ENCODE assay signal across 10 cellular contexts in the genomic region with DNA sequence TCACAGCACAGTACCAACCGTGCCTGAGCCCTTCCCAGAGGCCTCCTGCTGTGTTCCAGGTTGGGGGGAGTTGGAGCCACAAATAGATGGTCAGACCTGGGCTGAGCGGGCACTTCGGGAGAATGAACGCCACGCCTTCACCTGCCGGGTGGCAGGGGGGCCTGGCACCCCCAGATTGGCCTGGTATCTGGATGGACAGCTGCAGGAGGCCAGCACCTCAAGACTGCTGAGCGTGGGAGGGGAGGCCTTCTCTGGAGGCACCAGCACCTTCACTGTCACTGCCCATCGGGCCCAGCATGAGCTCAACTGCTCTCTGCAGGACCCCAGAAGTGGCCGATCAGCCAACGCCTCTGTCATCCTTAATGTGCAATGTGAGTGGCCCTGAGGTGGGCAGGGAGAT. TPM values are rescaled to one million over a fixed set of nuclear protein-coding genes. Genes with fewer than 3 reads are reported as not detected.
DNase-seq lines count a peak whose midpoint lies in the region; ATAC-seq and TF ChIP-seq lines count a peak whose summit lies in the region.
"Had no signal": no experiment of that assay in that cellular context is flagged by ENCODE, and none has a peak within 500 bp of the region (broad histone marks: within the 10 kb centered on the region; RNA-seq: fewer than 3 reads in every experiment).

No MANE protein-coding gene starts in this region.

- H3K4me3 Mint-ChIP-seq in Caco-2 (ENCODE audit: unreplicated experiment) (peak overlapping the region; percentile 98), osteocyte (ENCODE audit: unreplicated experiment) (peak overlapping the region; percentile 90)

- H3K36me3 Mint-ChIP-seq in Caco-2 (ENCODE audit: insufficient read depth, unreplicated experiment) (peaks cover 21% of the 10 kb centered on the region), osteocyte (ENCODE audit: unreplicated experiment) (peaks cover 3% of the 10 kb centered on the region)

- DNase-seq in Caco-2 (no peak), RWPE2 (ENCODE audit: low spot score) (no peak), epithelial cell of esophagus (ENCODE audit: low read depth) (no peak), osteocyte (ENCODE audit: extremely low spot score, unreplicated experiment) (no peak), NCI-H526 treated with DMSO at 0.1 percent for 48 hours (lab: John Stamatoyannopoulos, UW) (no peak), germinal center (ENCODE audit: low spot score) (no peak), ACHN (no peak), kidney glomerular epithelial cell (lab: John Stamatoyannopoulos, UW) (no peak)
- DNase-seq: NCI-H226, testis had no signal

- CTCF ChIA-PET in Caco-2 (lab: Charles Lee), result no interaction called here

- no peaks in the 10 kb centered on the region for H3K27me3 ChIP-seq in Caco-2 (replicated peaks; ENCODE audit: control insufficient read depth, insufficient read depth, low read length)
- no peaks in the 10 kb centered on the region for H3K27me3 ChIP-seq in RWPE2 (ENCODE audit: insufficient read depth, poor library complexity, severe bottlenecking)
- H3K27me3 ChIP-seq: testis had no signal

- no peak for ATAC-seq in RWPE2 (ENCODE audit: low read depth)

- H3K27ac ChIP-seq in RWPE2 (ENCODE audit: poor library complexity, severe bottlenecking), result peak overlapping the region; percentile 25

- no TSS peak for BruUV-seq in Caco-2 (replicated peaks; lab: Mats Ljungman, UMichigan)

- no peaks in the 10 kb centered on the region for H3K9me3 Mint-ChIP-seq in Caco-2 (ENCODE audit: unreplicated experiment)
- no peaks in the 10 kb centered on the region for H3K9me3 Mint-ChIP-seq in osteocyte (ENCODE audit: unreplicated experiment)

- peak overlapping the region; percentile 43 for H3K27ac Mint-ChIP-seq in Caco-2 (ENCODE audit: unreplicated experiment)
- peak overlapping the region; percentile 60 for H3K27ac Mint-ChIP-seq in osteocyte (ENCODE audit: unreplicated experiment)

- intact Hi-C loops in Caco-2 (cut with micrococcal nuclease; ENCODE audit: unreplicated experiment), result no loop called here

- H3K4me1 ChIP-seq in Caco-2 (peaks cover 35% of the 10 kb centered on the region), RWPE2 (ENCODE audit: insufficient read depth, poor library complexity, severe bottlenecking) (peaks cover 6% of the 10 kb centered on the region)

- H3K9me3 ChIP-seq in Caco-2 (no peaks in the 10 kb centered on the region), RWPE2 (ENCODE audit: severe bottlenecking) (no peaks in the 10 kb centered on the region)
- H3K9me3 ChIP-seq: testis had no signal

- H3K4me3 ChIP-seq in Caco-2 (ENCODE audit: low read depth, low read length) (peak overlapping the region; percentile 57), RWPE2 (ENCODE audit: severe bottlenecking) (peak overlapping the region; percentile 90), epithelial cell of esophagus (ENCODE audit: low read length) (peak overlapping the region; percentile 85)

- H3K27me3 Mint-ChIP-seq in Caco-2 (ENCODE audit: insufficient read depth, unreplicated experiment) (no peaks in the 10 kb centered on the region), osteocyte (ENCODE audit: unreplicated experiment) (no peaks in the 10 kb centered on the region)

- H3K4me1 Mint-ChIP-seq in Caco-2 (ENCODE audit: low read depth, unreplicated experiment), result peaks cover 34% of the 10 kb centered on the region
- H3K4me1 Mint-ChIP-seq in osteocyte (ENCODE audit: unreplicated experiment), result peaks cover 22% of the 10 kb centered on the region

- H3K36me3 ChIP-seq in Caco-2 (ENCODE audit: control insufficient read depth, insufficient read depth, low read length) (peaks cover 4% of the 10 kb centered on the region), RWPE2 (ENCODE audit: low read depth) (no peaks in the 10 kb centered on the region; the same call in 1 of the 2 replicates)

- in situ Hi-C loops in ACHN (cut with HindIII; ENCODE audit: low pct_ligation_motif_present, low pct_unique_long_range_greater_than_20kb, low sequenced_read_pairs), result no loop called here

- POLR2A ChIA-PET in Caco-2 (lab: Charles Lee), result no interaction called here

- no peak for TF ChIP-seq CTCF in Caco-2 (IDR thresholded peaks at IDR 0.05; ENCODE audit: insufficient read depth in 1 of 2, low read depth in 1 of 2, low read length in 1 of 2, severe bottlenecking in 1 of 2, unreplicated experiment in 1 of 2)
- TF ChIP-seq CTCF in RWPE2 (IDR thresholded peaks at IDR 0.05; ENCODE audit: poor library complexity, severe bottlenecking), result no peak
- no peak for TF ChIP-seq CTCF in epithelial cell of esophagus (IDR thresholded peaks at IDR 0.05; ENCODE audit: insufficient read depth, low read depth, low read length, missing control alignments)
- no peak for TF ChIP-seq CTCF in osteocyte (IDR thresholded peaks at IDR 0.05)

RNA-seq across cellular contexts. Expression of gene TMEM25, which starts 1.1 kb away (rescaled TPM):
- total RNA-seq in Caco-2 (2022) (53.8 and 63.1 TPM in 2 replicates), osteocyte (33.6 and 36.2 TPM in 2 replicates)

RNA-seq across cellular contexts. Expression of gene TTC36, which starts 4.8 kb away (rescaled TPM):
- 1.2 and 3.3 TPM in 2 replicates for total RNA-seq in Caco-2 (2022)
- total RNA-seq in osteocyte, result 0.86 and 1.2 TPM in 2 replicates

RNA-seq across cellular contexts. Expression of gene IFT46, which starts 33.6 kb away (rescaled TPM):
- total RNA-seq in Caco-2 (2022) (26.8 and 30.6 TPM in 2 replicates), osteocyte (24.0 and 24.1 TPM in 2 replicates)

RNA-seq across cellular contexts. Expression of gene ARCN1, which starts 40.1 kb away (rescaled TPM):
- total RNA-seq in Caco-2 (2022) (313 and 330 TPM in 2 replicates), osteocyte (189 and 201 TPM in 2 replicates)
